In the genomic region with DNA sequence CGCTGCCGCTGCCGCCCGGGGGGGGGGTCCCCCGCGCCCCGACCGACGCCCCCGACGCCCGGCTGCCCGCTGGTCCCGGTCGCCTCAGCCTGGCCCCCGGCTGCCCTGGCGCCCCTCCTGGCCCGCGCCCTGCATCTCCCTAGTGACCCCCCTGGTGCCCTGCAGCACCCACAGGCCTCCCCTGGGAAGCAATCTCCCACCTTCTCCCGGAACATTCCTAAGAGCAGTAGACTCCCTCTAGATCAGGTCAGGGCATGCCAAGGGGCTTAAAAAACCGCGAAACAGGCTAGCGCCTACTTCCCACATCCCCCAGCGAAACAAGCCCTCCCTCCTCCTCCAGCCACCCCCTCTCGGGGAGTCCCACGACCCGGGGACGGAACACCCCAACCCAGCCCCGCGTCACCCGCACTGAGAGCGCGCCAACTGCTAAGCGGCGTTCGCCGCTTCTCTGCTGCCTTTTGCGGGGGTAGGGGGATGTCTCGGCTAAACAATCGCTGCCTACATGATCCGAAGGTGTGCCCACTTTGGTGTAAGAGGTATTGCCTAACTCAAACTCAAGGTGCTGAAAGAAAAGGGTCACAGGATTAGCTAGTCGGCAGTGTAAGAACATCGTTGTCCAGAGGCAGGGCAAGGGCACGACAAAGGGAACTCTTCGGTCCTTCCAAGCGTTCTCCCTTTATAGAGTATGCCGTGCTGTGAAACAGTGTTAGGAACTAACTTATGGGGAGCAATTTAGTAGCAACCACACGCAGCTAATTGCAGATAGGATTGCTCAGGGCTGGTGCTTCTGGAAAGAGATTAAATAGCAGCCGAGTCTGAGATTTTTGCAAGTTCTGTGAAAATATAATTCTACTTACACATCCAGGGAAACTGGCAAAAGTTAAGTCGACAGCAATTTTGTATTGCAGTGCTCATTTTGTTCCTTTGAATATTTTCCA, we compare ENCODE assay signal across 8 cellular contexts. TPM values are rescaled to one million over a fixed set of nuclear protein-coding genes. Genes with fewer than 3 reads are reported as not detected.
DNase-seq lines count a peak whose midpoint lies in the region; ATAC-seq and TF ChIP-seq lines count a peak whose summit lies in the region.

No MANE protein-coding gene starts in this region.

- TF ChIP-seq CTCF in BJ (IDR thresholded peaks at IDR 0.05; ENCODE audit: insufficient read depth, low read depth, low read length) (no peak), HL-60 (IDR thresholded peaks at IDR 0.05; ENCODE audit: insufficient read depth, low read length) (no peak), fibroblast of mammary gland (conservative IDR thresholded peaks at IDR 0.05; ENCODE audit: control insufficient read depth, insufficient read depth, low read depth, low read length) (no peak), neural crest cell (conservative IDR thresholded peaks at IDR 0.05) (no peak)

- peaks cover 12% of the 10 kb centered on the region for H3K4me1 Mint-ChIP-seq in neural crest cell

- H3K27ac Mint-ChIP-seq in neural crest cell (ENCODE audit: unreplicated experiment): no peak overlapping the region

- no peaks in the 10 kb centered on the region for H3K36me3 Mint-ChIP-seq in neural crest cell (ENCODE audit: low read depth)

- CTCF ChIA-PET in BJ (lab: Yijun Ruan, JAX): interaction anchor here (1.0 kb wide), 1 partner anchor 10 kb away, joined by 3 read pairs; no protein-coding TSS in a partner anchor

- H3K27me3 ChIP-seq in BJ (ENCODE audit: control insufficient read depth, insufficient read depth, low read length) (peaks cover 1% of the 10 kb centered on the region), HL-60 (ENCODE audit: insufficient read depth, poor library complexity, severe bottlenecking) (peaks cover 58% of the 10 kb centered on the region)

- no peak overlapping the region for H3K27ac ChIP-seq in HL-60 (replicated peaks)

- H3K36me3 ChIP-seq in BJ (ENCODE audit: control insufficient read depth, insufficient read depth, low read length): 0 out of 2 replicates have a peak, but pooled peaks cover 2% of the 10 kb centered on the region

- POLR2A ChIA-PET in BJ (lab: Charles Lee): no interaction called here

- H3K4me3 Mint-ChIP-seq in neural crest cell: peak overlapping the region; percentile 93

- H3K9me3 Mint-ChIP-seq in neural crest cell: no peaks in the 10 kb centered on the region

- H3K4me3 ChIP-seq in BJ (ENCODE audit: low read depth, low read length): peak overlapping the region; percentile 74
- H3K4me3 ChIP-seq in HL-60 (replicated peaks; ENCODE audit: insufficient read depth, low read length): peak overlapping the region; percentile 39
- peak overlapping the region; percentile 28 for H3K4me3 ChIP-seq in fibroblast of mammary gland (ENCODE audit: control insufficient read depth, low read depth, low read length)

- H3K27me3 Mint-ChIP-seq in neural crest cell (ENCODE audit: low read depth): peaks cover 92% of the 10 kb centered on the region

- ATAC-seq in HG03342 (IDR thresholded peaks at IDR 0.05; ENCODE audit: unreplicated experiment): no peak
- ATAC-seq in HG03432 (IDR thresholded peaks at IDR 0.05; ENCODE audit: unreplicated experiment): no peak

- no peak for DNase-seq in BJ (ENCODE audit: low read depth)
- DNase-seq in HL-60 (ENCODE audit: low read depth in 1 of 2, low spot score in 1 of 2): no peak
- peak; percentile 61 for DNase-seq in activated CD8-positive, alpha-beta memory T cell treated with anti-CD3 and anti-CD28 coated beads, Interleukin-2, amount 50 U/mL, for 48 hours
- DNase-seq in fibroblast of mammary gland (ENCODE audit: low read depth): no peak
- peak; percentile 13 for DNase-seq in neural crest cell (ENCODE audit: low read depth, low spot score)
- DNase-seq in UCSD-AML1 (lab: John Stamatoyannopoulos, UW; ENCODE audit: unreplicated experiment): no peak

RNA-seq across cellular contexts. Expression of gene NTN4, which starts 0.6 kb away (rescaled TPM):
- 364 and 582 TPM in 2 replicates for polyA plus RNA-seq in BJ (2011; rRNA removed)
- 432 and 549 TPM in 2 replicates for polyA minus RNA-seq in BJ (2011; rRNA and poly(A)+ RNA removed)
- 5.7 and 6.0 TPM in 2 replicates for total RNA-seq in neural crest cell

Comparison
In these comparisons a context has a peak if more than half of its experiments do, and no peak if none do; other contexts are left out.
1. DNase-seq: peak in activated CD8-positive, alpha-beta memory T cell treated with anti-CD3 and anti-CD28 coated beads, Interleukin-2, amount 50 U/mL, for 48 hours (single experiment) and neural crest cell (single experiment); none in BJ (single experiment), HL-60 (0 of 2), fibroblast of mammary gland (single experiment) and UCSD-AML1 (single experiment).
2. Peak in every context shown above with its lines, with median percentiles within 50 percentile points of each other: H3K4me3 ChIP-seq.